8 cellular contexts compared by ENCODE assay signal in the genomic region with DNA sequence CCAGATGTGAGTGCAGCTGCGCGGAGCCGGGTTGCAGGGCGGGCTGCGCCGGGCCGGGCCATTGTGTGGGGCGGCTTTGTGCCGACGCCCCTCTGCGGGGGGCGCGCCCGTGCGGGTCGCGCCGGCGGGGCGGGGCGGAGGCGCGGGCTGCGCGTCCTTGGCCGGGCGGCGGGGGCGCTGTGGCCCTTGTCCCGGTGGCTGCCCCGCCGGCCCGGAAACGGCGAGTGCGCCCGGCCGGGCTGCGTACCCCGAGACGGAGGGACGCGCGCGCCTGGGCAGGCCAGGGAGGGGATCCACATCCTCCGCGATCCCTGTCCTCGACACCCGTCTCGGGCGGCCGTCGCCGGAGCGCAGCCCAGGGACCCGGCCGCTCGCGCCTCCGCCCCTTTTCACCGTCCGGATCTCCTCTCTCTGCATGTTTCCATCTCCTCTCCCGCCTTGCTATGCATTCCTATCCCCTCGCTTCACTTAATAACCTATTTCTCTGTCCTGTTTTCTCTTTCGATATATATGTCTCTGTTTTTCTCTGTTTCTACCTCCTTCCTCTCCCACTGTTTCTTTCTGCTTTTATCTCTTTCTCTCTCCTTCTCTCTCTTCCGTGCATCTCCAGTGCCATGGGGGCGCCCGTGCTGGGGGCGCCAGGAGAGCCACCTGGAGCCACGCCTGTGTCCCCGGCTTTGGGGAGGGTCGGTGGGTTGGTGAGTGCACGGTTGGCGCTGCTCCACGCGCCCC. TPM values are rescaled to one million over a fixed set of nuclear protein-coding genes. Genes with fewer than 3 reads are reported as not detected.
DNase-seq lines count a peak whose midpoint lies in the region; ATAC-seq and TF ChIP-seq lines count a peak whose summit lies in the region.

No MANE protein-coding gene starts in this region.

- H3K4me1 ChIP-seq in body of pancreas = peaks cover 57% of the 10 kb centered on the region
- H3K4me1 ChIP-seq in iPS-15b (ENCODE audit: control insufficient read depth, insufficient read depth, low read length) = peaks cover 9% of the 10 kb centered on the region
- peaks cover 44 to 57% (median 47%) of the 10 kb centered on the region in 3 donors for H3K4me1 ChIP-seq in skeletal muscle tissue (ENCODE audit: control insufficient read depth in 3 of 3, insufficient read depth in 3 of 3, low read length in 3 of 3)

- TF ChIP-seq CTCF in body of pancreas (IDR thresholded peaks at IDR 0.05) = peak in 5 of 7 experiments; percentile 14 to 66 (median 47)

- H3K9ac ChIP-seq in iPS-15b (ENCODE audit: low read depth, low read length) (peak overlapping the region; percentile 65), skeletal muscle tissue (ENCODE audit: low read depth in 1 of 3, low read length in 3 of 3) (peak overlapping the region; percentile 85 to 96 (median 90))

- H3K27ac ChIP-seq in body of pancreas = peak overlapping the region; percentile 87 to 95 (median 92)
- H3K27ac ChIP-seq in skeletal muscle tissue (ENCODE audit: low read depth, low read length) = peak overlapping the region; percentile 86

- no peak for TF ChIP-seq POLR2A in body of pancreas (IDR thresholded peaks at IDR 0.05)

- peak; percentile 41 for ATAC-seq in GM21381 (IDR thresholded peaks at IDR 0.05; ENCODE audit: unreplicated experiment)
- ATAC-seq in body of pancreas = peak; percentile 51

- H3K9me3 ChIP-seq in body of pancreas (no peaks in the 10 kb centered on the region), iPS-15b (ENCODE audit: control insufficient read depth, insufficient read depth, low read length) (no peaks in the 10 kb centered on the region), skeletal muscle tissue (ENCODE audit: control insufficient read depth in 3 of 3, low read length in 3 of 3) (no peaks in the 10 kb centered on the region)

- intact Hi-C loops in body of pancreas (cut with DNase I) = loop anchor here (5.0 kb wide), 2 partner anchors 36 to 199 kb away; no protein-coding TSS in a partner anchor

- H3K36me3 ChIP-seq in body of pancreas (replicated peaks in 1 of 2; ENCODE audit: insufficient read depth in 1 of 2, low read depth in 2 of 2) (no peaks in the 10 kb centered on the region), iPS-15b (ENCODE audit: control insufficient read depth, insufficient read depth, low read length) (no peaks in the 10 kb centered on the region), skeletal muscle tissue (ENCODE audit: control insufficient read depth in 3 of 3, insufficient read depth in 3 of 3, low read length in 3 of 3) (peaks cover 0 to 4% (median 0%) of the 10 kb centered on the region in 3 donors)

- peak overlapping the region; percentile 28 to 80 for H3K4me3 ChIP-seq in body of pancreas
- peak overlapping the region; percentile 79 for H3K4me3 ChIP-seq in iPS-15b (ENCODE audit: low read depth, low read length)
- H3K4me3 ChIP-seq in skeletal muscle tissue (ENCODE audit: low read length in 3 of 3) = peak overlapping the region; percentile 91 to 94 (median 94)

- peak; percentile 86 for DNase-seq in DMS53 (lab: John Stamatoyannopoulos, UW)
- peak; percentile 30 for DNase-seq in HT-29 (ENCODE audit: low spot score)
- DNase-seq in T-helper 9 cell = peak; percentile 39
- DNase-seq in body of pancreas = peak; percentile 46 to 71 (median 61)
- no peak for DNase-seq in inferior parietal cortex (ENCODE audit: extremely low spot score)

- H3K27me3 ChIP-seq in body of pancreas (no peaks in the 10 kb centered on the region), iPS-15b (ENCODE audit: control insufficient read depth, insufficient read depth, low read length) (peaks cover 46% of the 10 kb centered on the region), skeletal muscle tissue (ENCODE audit: control insufficient read depth in 3 of 3, insufficient read depth in 3 of 3, low read length in 3 of 3) (no peaks in the 10 kb centered on the region)

- 1% methylated on average over 55 to 72 of the region's 76 CpGs for WGBS in body of pancreas, 2 donors

RNA-seq across cellular contexts. Expression of gene PFKFB3, which starts 0.8 kb away (rescaled TPM):
- total RNA-seq in HT-29 (2014; rRNA removed; shearing (Covaris generic)) = 11.8 and 15.2 TPM in 2 replicates
- total RNA-seq in body of pancreas (100 to 1,000 TPM in 1 of 2 donors, 10 to 100 TPM in 1; 26.5 to 137 TPM), skeletal muscle tissue (9.9 TPM)
